ENCODE assay signal across 28 cellular contexts in the genomic region with DNA sequence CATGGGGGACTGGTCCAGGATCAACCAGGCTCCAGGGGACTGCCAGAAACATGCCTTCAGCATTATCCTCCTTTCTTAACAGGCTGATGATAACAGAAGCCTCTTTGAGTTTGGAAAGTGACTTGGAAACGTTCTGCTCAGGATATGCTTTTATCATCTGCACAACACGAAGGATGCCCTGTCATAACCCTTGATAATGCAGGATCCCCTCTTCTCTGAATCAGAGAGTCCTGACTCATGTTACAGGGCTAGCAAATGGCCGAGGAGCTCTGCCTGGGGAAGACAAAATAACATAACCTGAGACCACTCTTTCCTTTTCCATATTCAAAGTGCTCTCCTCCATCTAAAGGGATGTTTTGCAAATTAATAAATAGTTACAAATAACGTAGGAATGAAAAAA. TPM values are rescaled to one million over a fixed set of nuclear protein-coding genes. Genes with fewer than 3 reads are reported as not detected.
DNase-seq lines count a peak whose midpoint lies in the region; ATAC-seq and TF ChIP-seq lines count a peak whose summit lies in the region.
"Had no signal": no experiment of that assay in that cellular context is flagged by ENCODE, and none has a peak within 500 bp of the region (broad histone marks: within the 10 kb centered on the region; RNA-seq: fewer than 3 reads in every experiment).

No MANE protein-coding gene starts in this region.

- no peak overlapping the region for H3K4me3 ChIP-seq in OCI-LY3 (ENCODE audit: low read length)
- no peak overlapping the region for H3K4me3 ChIP-seq in left lung
- H3K4me3 ChIP-seq: Peyer's patch, SJCRH30, uterus had no signal

- H3K4me1 ChIP-seq in OCI-LY3 (ENCODE audit: low read length) (peaks cover 26% of the 10 kb centered on the region), left lung (peaks cover 0 to 4% of the 10 kb centered on the region in 2 donors)
- H3K4me1 ChIP-seq: Peyer's patch, SJCRH30, uterus had no signal

- H2AFZ ChIP-seq in OCI-LY3 (ENCODE audit: low read depth, low read length): no peak overlapping the region

- H3K9me3 ChIP-seq in OCI-LY3 (ENCODE audit: insufficient read depth, low read length): no peaks in the 10 kb centered on the region
- no peaks in the 10 kb centered on the region for H3K9me3 ChIP-seq in left lung
- H3K9me3 ChIP-seq: Peyer's patch, SJCRH30, uterus had no signal

- H3K27ac ChIP-seq in OCI-LY3 (ENCODE audit: low read length) (no peak overlapping the region), left lung (no peak overlapping the region)
- H3K27ac ChIP-seq: KMS-11, Peyer's patch, SJCRH30, uterus had no signal

- intact Hi-C loops in left lung (cut with DNase I): no loop called here

- no peaks in the 10 kb centered on the region for H3K36me3 ChIP-seq in OCI-LY3 (replicated peaks; ENCODE audit: low read depth, low read length)
- no peaks in the 10 kb centered on the region for H3K36me3 ChIP-seq in left lung
- H3K36me3 ChIP-seq: Peyer's patch, SJCRH30, uterus had no signal

- in situ Hi-C loops in GM13977 (cut with MboI; ENCODE audit: low pct_unique_long_range_greater_than_20kb, low sequenced_read_pairs, unreplicated experiment): no loop called here

- peak; percentile 1 for DNase-seq in CD1c-positive myeloid dendritic cell (ENCODE audit: extremely low spot score)
- DNase-seq in GM13977 (ENCODE audit: low spot score): peak; percentile 7
- no peak for DNase-seq in left lung
- DNase-seq in DMS153 treated with DMSO at 0.1 percent for 48 hours (lab: John Stamatoyannopoulos, UW; ENCODE audit: unreplicated experiment): no peak
- no peak for DNase-seq in SIG-M5 treated with dmso at 0.1 percent for 504 hours (lab: John Stamatoyannopoulos, UW; ENCODE audit: unreplicated experiment)
- DNase-seq in nucleus accumbens (lab: John Stamatoyannopoulos, UW): no peak
- DNase-seq: aorta, left ventricle myocardium superior, NCI-H1436 treated with DMSO at 0.1 percent for 48 hours, NCI-H2171 treated with DMSO at 0.1 percent for 48 hours, NCI-H526 treated with DMSO at 0.1 percent for 48 hours, occipital lobe, Peyer's patch, SJCRH30, T-helper 1 cell, uterus had no signal

- ATAC-seq in left lung (peak; percentile 27), HG03097 (IDR thresholded peaks at IDR 0.05; ENCODE audit: low FRiP score, unreplicated experiment) (no peak)
- ATAC-seq: activated CD4-positive, CD25-positive, alpha-beta regulatory T cell treated with anti-CD3 and anti-CD28 coated beads, Interleukin-2, amount 50 U/mL, for 24 hours; activated naive CD4-positive, alpha-beta T cell treated with anti-CD3 and anti-CD28 coated beads, Interleukin-2, amount 50 U/mL, for 72 hours had no signal

- no peaks in the 10 kb centered on the region for H3K79me2 ChIP-seq in OCI-LY3 (ENCODE audit: low read length)

- TF ChIP-seq CTCF in GM13977 (IDR thresholded peaks at IDR 0.05; ENCODE audit: extremely low read depth, insufficient read depth, missing control alignments) (no peak), OCI-LY3 (IDR thresholded peaks at IDR 0.05; ENCODE audit: low read depth, low read length) (no peak), left lung (IDR thresholded peaks at IDR 0.05) (no peak)

- H3K4me2 ChIP-seq in OCI-LY3 (ENCODE audit: low read length): peak overlapping the region; percentile 34; the same call in 1 of the 2 replicates
- H3K4me2 ChIP-seq: KMS-11 had no signal

- no peak overlapping the region for H3K9ac ChIP-seq in OCI-LY3 (ENCODE audit: low read length)
- H3K9ac ChIP-seq: KMS-11 had no signal

- H3K27me3 ChIP-seq in OCI-LY3 (ENCODE audit: low read depth, low read length) (no peaks in the 10 kb centered on the region), left lung (peaks cover 0 to 12% of the 10 kb centered on the region in 2 donors)
- H3K27me3 ChIP-seq: Peyer's patch, SJCRH30, uterus had no signal

- no peaks in the 10 kb centered on the region for H4K20me1 ChIP-seq in OCI-LY3 (ENCODE audit: insufficient read depth, low read length)

RNA-seq across cellular contexts. Expression of a gene that starts 6.7 kb away (rescaled TPM):
- not detected for total RNA-seq in left lung
- total RNA-seq: activated naive CD4-positive, alpha-beta T cell treated with anti-CD3 and anti-CD28 coated beads, Interleukin-2, amount 50 U/mL, for 72 hours; aorta; cardiac septum; CD4-positive, alpha-beta T cell; fibroblast of lung; HT-29; left ventricle myocardium superior; mesothelial cell of epicardium; naive thymus-derived CD8-positive, alpha-beta T cell; occipital lobe; Peyer's patch; SJCRH30; skeletal muscle tissue; uterus had no signal

RNA-seq across cellular contexts. Expression of a gene that starts 9.3 kb away (rescaled TPM):
- total RNA-seq in left lung: not detected
- total RNA-seq: activated naive CD4-positive, alpha-beta T cell treated with anti-CD3 and anti-CD28 coated beads, Interleukin-2, amount 50 U/mL, for 72 hours; aorta; cardiac septum; CD4-positive, alpha-beta T cell; fibroblast of lung; HT-29; left ventricle myocardium superior; mesothelial cell of epicardium; naive thymus-derived CD8-positive, alpha-beta T cell; occipital lobe; Peyer's patch; SJCRH30; skeletal muscle tissue; uterus had no signal

RNA-seq across cellular contexts. Expression of a gene that starts 9.3 kb away (rescaled TPM):
- not detected for total RNA-seq in left lung
- total RNA-seq: activated naive CD4-positive, alpha-beta T cell treated with anti-CD3 and anti-CD28 coated beads, Interleukin-2, amount 50 U/mL, for 72 hours; aorta; cardiac septum; CD4-positive, alpha-beta T cell; fibroblast of lung; HT-29; left ventricle myocardium superior; mesothelial cell of epicardium; naive thymus-derived CD8-positive, alpha-beta T cell; occipital lobe; Peyer's patch; SJCRH30; skeletal muscle tissue; uterus had no signal

RNA-seq across cellular contexts. Expression of a gene that starts 58.6 kb away (rescaled TPM):
- total RNA-seq in left lung: not detected
- total RNA-seq: activated naive CD4-positive, alpha-beta T cell treated with anti-CD3 and anti-CD28 coated beads, Interleukin-2, amount 50 U/mL, for 72 hours; aorta; cardiac septum; CD4-positive, alpha-beta T cell; fibroblast of lung; HT-29; left ventricle myocardium superior; mesothelial cell of epicardium; naive thymus-derived CD8-positive, alpha-beta T cell; occipital lobe; Peyer's patch; SJCRH30; skeletal muscle tissue; uterus had no signal

Comparison
In these comparisons a context has a peak if more than half of its experiments do, and no peak if none do; other contexts are left out.
1. DNase-seq: peak in CD1c-positive myeloid dendritic cell (single experiment) and GM13977 (single experiment); none in left lung (0 of 2), DMS153 treated with DMSO at 0.1 percent for 48 hours (single experiment), SIG-M5 treated with dmso at 0.1 percent for 504 hours (single experiment) and nucleus accumbens (0 of 56).